Comparison of ENCODE assay signal across 1 cellular context in the genomic region with DNA sequence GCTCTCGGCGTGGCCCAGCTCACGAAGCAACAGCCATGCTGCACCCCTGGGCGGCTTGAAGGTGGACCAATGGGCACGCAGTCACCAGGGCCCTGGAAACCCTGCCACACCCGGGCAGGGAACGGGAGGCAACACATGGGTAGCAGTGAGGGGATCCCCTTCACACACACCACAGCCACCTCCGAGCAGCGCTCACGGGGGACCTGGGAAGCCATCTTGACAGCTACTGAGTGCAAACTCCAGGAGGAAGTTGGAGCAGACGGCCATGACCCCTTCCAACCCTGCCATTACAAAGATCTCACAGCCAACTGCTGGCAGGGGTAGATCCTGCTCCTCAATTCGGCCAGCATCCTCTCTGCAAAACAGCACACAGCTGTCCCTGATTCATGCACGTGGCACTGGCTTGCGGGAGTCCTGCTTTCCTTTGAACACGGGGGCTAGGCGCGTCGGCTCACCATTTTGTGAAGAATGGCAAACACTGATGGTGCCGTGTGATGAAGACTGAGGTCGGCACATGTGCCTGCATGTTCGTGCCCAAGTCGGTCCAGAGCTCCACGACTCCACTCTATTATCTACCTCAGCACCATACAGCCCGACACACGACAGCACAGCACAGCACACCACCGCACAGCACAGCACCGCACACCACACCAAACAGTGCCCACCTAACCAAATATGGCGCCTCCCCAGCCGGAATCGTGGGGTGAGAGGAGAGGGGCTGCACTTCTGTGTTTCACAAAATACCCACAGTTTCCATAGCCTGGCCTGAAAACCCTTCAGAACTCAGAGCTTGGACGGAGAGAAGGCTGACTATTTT.
TF ChIP-seq lines count a peak whose summit lies in the region.

No MANE protein-coding gene starts in this region.

TF ChIP-seq in K562, 482 proteins besides CTCF, POLR2A, EP300 and RAD21 (continued from another document and continues in another):
- TF ChIP-seq CUX1 (CRISPR knock-in tag; IDR thresholded peaks at IDR 0.05) (peak; percentile 57; the same call in 1 of the 2 replicates), NR4A1 (CRISPR knock-in tag; IDR thresholded peaks at IDR 0.05) (peak; percentile 7; the same call in 1 of the 2 replicates), NR4A1 (tag; IDR thresholded peaks at IDR 0.05) (peak; percentile 82), TGIF2 (CRISPR knock-in tag; IDR thresholded peaks at IDR 0.05) (no peak), ZNF146 (CRISPR knock-in tag; IDR thresholded peaks at IDR 0.05; ENCODE audit: unreplicated experiment) (no peak), ZNF280B (CRISPR knock-in tag; IDR thresholded peaks at IDR 0.05) (no peak), BACH1 (tag; IDR thresholded peaks at IDR 0.05) (0 out of 2 replicates have a peak, but pooled peaks have one; percentile 15), CC2D1A (IDR thresholded peaks at IDR 0.05) (no peak), CHD1 (IDR thresholded peaks at IDR 0.05; ENCODE audit: low read length) (peak; percentile 85), ZBTB12 (CRISPR knock-in tag; IDR thresholded peaks at IDR 0.05) (no peak), NFE2 (IDR thresholded peaks at IDR 0.05; ENCODE audit: low read depth) (no peak), SMC3 (conservative IDR thresholded peaks at IDR 0.05; ENCODE audit: insufficient read depth, low read depth, low read length) (no peak), ZBTB1 (CRISPR knock-in tag; IDR thresholded peaks at IDR 0.05; ENCODE audit: borderline replicate concordance, low read depth) (0 out of 2 replicates have a peak, but pooled peaks have one; percentile 11), ZNF197 (CRISPR knock-in tag; IDR thresholded peaks at IDR 0.05; ENCODE audit: low read depth) (no peak), TAF7 (tag; IDR thresholded peaks at IDR 0.05) (no peak), TEAD4 (IDR thresholded peaks at IDR 0.05; ENCODE audit: low read length) (peak; percentile 16; the same call in 1 of the 2 replicates), TEAD4 (CRISPR knock-in tag; IDR thresholded peaks at IDR 0.05; ENCODE audit: borderline replicate concordance) (no peak), BHLHE40 (IDR thresholded peaks at IDR 0.05; ENCODE audit: low read length) (peak; percentile 30), KAT7 (CRISPR knock-in tag; IDR thresholded peaks at IDR 0.05; ENCODE audit: borderline replicate concordance) (0 out of 2 replicates have a peak, but pooled peaks have one; percentile 64), RBBP5 (IDR thresholded peaks at IDR 0.05; ENCODE audit: borderline replicate concordance, insufficient read depth, low read length, poor library complexity, severe bottlenecking) (peak; percentile 97), YY1 (IDR thresholded peaks at IDR 0.05; ENCODE audit: borderline replicate concordance in 1 of 3, control insufficient read depth in 1 of 3, extremely low read depth in 1 of 3, insufficient read depth in 3 of 3, insufficient read length in 1 of 3, insufficient replicate concordance in 2 of 3, low read depth in 1 of 3, low read length in 2 of 3) (peak in 1 of 3 experiments; percentile 70), ZBTB9 (CRISPR knock-in tag; IDR thresholded peaks at IDR 0.05) (peak; percentile 43; the same call in 1 of the 2 replicates), ZBTB17 (CRISPR knock-in tag; IDR thresholded peaks at IDR 0.05) (peak; percentile 40; the same call in 1 of the 2 replicates), VEZF1 (CRISPR knock-in tag; IDR thresholded peaks at IDR 0.05) (no peak), CXXC5 (CRISPR knock-in tag; IDR thresholded peaks at IDR 0.05) (peak; percentile 26; the same call in 1 of the 2 replicates), ATF6 (CRISPR knock-in tag; IDR thresholded peaks at IDR 0.05) (no peak), MLX (CRISPR knock-in tag; conservative IDR thresholded peaks at IDR 0.05) (no peak), ZNF274 (IDR thresholded peaks at IDR 0.05; ENCODE audit: borderline replicate concordance, low read depth, low read length) (no peak), ZFP30 (CRISPR knock-in tag; IDR thresholded peaks at IDR 0.05; ENCODE audit: borderline replicate concordance) (no peak), STAG1 (CRISPR knock-in tag; IDR thresholded peaks at IDR 0.05; ENCODE audit: borderline replicate concordance) (no peak), XRCC4 (IDR thresholded peaks at IDR 0.05; ENCODE audit: extremely low read depth, insufficient read depth, insufficient read length) (no peak), ZNF140 (CRISPR knock-in tag; IDR thresholded peaks at IDR 0.05) (no peak), ZNF311 (CRISPR knock-in tag; IDR thresholded peaks at IDR 0.05) (peak; percentile 71)
- TF ChIP-seq, protein P1, sequence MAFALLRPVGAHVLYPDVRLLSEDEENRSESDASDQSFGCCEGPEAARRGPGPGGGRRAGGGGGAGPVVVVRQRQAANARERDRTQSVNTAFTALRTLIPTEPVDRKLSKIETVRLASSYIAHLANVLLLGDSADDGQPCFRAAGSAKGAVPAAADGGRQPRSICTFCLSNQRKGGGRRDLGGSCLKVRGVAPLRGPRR (CRISPR knock-in tag; IDR thresholded peaks at IDR 0.05), result no peak
- TF ChIP-seq, protein P2, sequence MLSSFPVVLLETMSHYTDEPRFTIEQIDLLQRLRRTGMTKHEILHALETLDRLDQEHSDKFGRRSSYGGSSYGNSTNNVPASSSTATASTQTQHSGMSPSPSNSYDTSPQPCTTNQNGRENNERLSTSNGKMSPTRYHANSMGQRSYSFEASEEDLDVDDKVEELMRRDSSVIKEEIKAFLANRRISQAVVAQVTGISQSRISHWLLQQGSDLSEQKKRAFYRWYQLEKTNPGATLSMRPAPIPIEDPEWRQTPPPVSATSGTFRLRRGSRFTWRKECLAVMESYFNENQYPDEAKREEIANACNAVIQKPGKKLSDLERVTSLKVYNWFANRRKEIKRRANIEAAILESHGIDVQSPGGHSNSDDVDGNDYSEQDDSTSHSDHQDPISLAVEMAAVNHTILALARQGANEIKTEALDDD (IDR thresholded peaks at IDR 0.05), result no peak
- TF ChIP-seq, protein P3, sequence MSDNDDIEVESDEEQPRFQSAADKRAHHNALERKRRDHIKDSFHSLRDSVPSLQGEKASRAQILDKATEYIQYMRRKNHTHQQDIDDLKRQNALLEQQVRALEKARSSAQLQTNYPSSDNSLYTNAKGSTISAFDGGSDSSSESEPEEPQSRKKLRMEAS (CRISPR knock-in tag; IDR thresholded peaks at IDR 0.05), result peak; percentile 49; the same call in 1 of the 2 replicates
- TF ChIP-seq, protein P4, sequence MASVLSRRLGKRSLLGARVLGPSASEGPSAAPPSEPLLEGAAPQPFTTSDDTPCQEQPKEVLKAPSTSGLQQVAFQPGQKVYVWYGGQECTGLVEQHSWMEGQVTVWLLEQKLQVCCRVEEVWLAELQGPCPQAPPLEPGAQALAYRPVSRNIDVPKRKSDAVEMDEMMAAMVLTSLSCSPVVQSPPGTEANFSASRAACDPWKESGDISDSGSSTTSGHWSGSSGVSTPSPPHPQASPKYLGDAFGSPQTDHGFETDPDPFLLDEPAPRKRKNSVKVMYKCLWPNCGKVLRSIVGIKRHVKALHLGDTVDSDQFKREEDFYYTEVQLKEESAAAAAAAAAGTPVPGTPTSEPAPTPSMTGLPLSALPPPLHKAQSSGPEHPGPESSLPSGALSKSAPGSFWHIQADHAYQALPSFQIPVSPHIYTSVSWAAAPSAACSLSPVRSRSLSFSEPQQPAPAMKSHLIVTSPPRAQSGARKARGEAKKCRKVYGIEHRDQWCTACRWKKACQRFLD (CRISPR knock-in tag; IDR thresholded peaks at IDR 0.05), result peak; percentile 67
